Comparison of ENCODE assay signal across 14 cellular contexts in the genomic region with DNA sequence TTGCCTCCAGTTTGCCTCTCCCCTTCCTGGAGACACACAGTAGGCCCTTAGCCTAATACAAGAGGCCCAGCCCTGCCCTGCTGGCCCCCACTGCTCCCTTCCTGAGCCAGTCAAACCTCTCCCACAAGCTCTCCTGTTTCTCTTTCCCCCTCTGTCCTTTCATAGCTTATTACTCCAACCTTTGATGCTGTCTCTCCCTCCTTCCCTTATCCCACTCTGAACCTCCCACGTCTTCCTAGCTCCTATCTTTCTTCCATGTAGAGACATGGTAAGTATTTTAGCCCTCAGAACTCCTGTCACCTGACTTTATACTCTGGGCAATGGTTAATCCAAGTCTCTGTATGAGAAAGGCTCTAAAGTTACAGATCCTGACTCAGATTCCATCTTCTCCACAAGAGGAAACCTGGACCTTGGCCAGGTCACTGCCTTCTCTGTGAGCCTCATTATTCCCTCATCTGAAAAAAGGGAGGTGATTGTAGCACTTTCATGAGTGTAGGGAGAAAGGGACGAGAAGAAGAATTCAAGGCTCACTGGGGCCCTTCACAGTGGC. TPM values are rescaled to one million over a fixed set of nuclear protein-coding genes. Genes with fewer than 3 reads are reported as not detected.
DNase-seq lines count a peak whose midpoint lies in the region; ATAC-seq and TF ChIP-seq lines count a peak whose summit lies in the region.
"Had no signal": no experiment of that assay in that cellular context is flagged by ENCODE, and none has a peak within 500 bp of the region (broad histone marks: within the 10 kb centered on the region; RNA-seq: fewer than 3 reads in every experiment).

No MANE protein-coding gene starts in this region.

- H3K4me3 Mint-ChIP-seq in activated CD4-positive, alpha-beta T cell treated with anti-CD3 and anti-CD28 coated beads, Interleukin-2, amount 10 ng/mL, durations not matched to agents 24 days and 14 days, result no peak overlapping the region
- H3K4me3 Mint-ChIP-seq in T-helper 17 cell, result peak overlapping the region; percentile 21
- H3K4me3 Mint-ChIP-seq in progenitor cell of endocrine pancreas (ENCODE audit: low read depth), result no peak overlapping the region

- no peaks in the 10 kb centered on the region for H3K9me3 Mint-ChIP-seq in activated CD4-positive, alpha-beta T cell treated with anti-CD3 and anti-CD28 coated beads, Interleukin-2, amount 10 ng/mL, durations not matched to agents 24 days and 14 days
- no peaks in the 10 kb centered on the region for H3K9me3 Mint-ChIP-seq in progenitor cell of endocrine pancreas (ENCODE audit: low read depth)

- no peak for DNase-seq in activated CD4-positive, alpha-beta T cell treated with anti-CD3 and anti-CD28 coated beads, Interleukin-2, amount 10 ng/mL, durations not matched to agents 24 days and 14 days
- no peak for DNase-seq in activated CD4-positive, alpha-beta T cell treated with anti-CD3 and anti-CD28 coated beads for 48 hours
- DNase-seq in T-helper 17 cell (no peak), epithelial cell of proximal tubule (ENCODE audit: low read depth) (peak; percentile 75), progenitor cell of endocrine pancreas (ENCODE audit: low spot score, unreplicated experiment) (no peak), DMS 273 (lab: John Stamatoyannopoulos, UW; ENCODE audit: unreplicated experiment) (no peak), Ammon's horn (ENCODE audit: low spot score) (no peak)
- DNase-seq: activated CD8-positive, alpha-beta memory T cell treated with anti-CD3 and anti-CD28 coated beads for 24 hours; NCI-H526 treated with DMSO at 0.1 percent for 48 hours; stimulated activated CD4-positive, alpha-beta T cell treated with anti-CD3 and anti-CD28 coated beads, Interleukin-4, amount 100 ng/mL, for 24 hours had no signal

- peaks cover 54% of the 10 kb centered on the region for H3K36me3 Mint-ChIP-seq in activated CD4-positive, alpha-beta T cell treated with anti-CD3 and anti-CD28 coated beads, Interleukin-2, amount 10 ng/mL, durations not matched to agents 24 days and 14 days (ENCODE audit: low read depth)
- peaks cover 6% of the 10 kb centered on the region for H3K36me3 Mint-ChIP-seq in T-helper 17 cell (ENCODE audit: low read depth)
- peaks cover 24% of the 10 kb centered on the region for H3K36me3 Mint-ChIP-seq in progenitor cell of endocrine pancreas (ENCODE audit: insufficient read depth)

- ATAC-seq in T-helper 17 cell (no peak), GM18511 (IDR thresholded peaks at IDR 0.05; ENCODE audit: unreplicated experiment) (no peak)

- peak overlapping the region; percentile 16 for H3K27ac Mint-ChIP-seq in activated CD4-positive, alpha-beta T cell treated with anti-CD3 and anti-CD28 coated beads, Interleukin-2, amount 10 ng/mL, durations not matched to agents 24 days and 14 days
- H3K27ac Mint-ChIP-seq in T-helper 17 cell (peak overlapping the region; percentile 84), progenitor cell of endocrine pancreas (peak overlapping the region; percentile 1)

- intact Hi-C loops in activated CD4-positive, alpha-beta T cell treated with anti-CD3 and anti-CD28 coated beads, Interleukin-2, amount 10 ng/mL, durations not matched to agents 24 days and 14 days (cut with micrococcal nuclease), result loop anchor here (10.0 kb wide), 2 partner anchors 115 to 945 kb away; a partner anchor contains a TSS

- no peak overlapping the region for H3K4me3 ChIP-seq in epithelial cell of proximal tubule (ENCODE audit: low read depth, low read length)
- H3K4me3 ChIP-seq: A549, cardiac muscle cell, SK-N-MC had no signal

- TF ChIP-seq CTCF in epithelial cell of proximal tubule (conservative IDR thresholded peaks at IDR 0.05; ENCODE audit: low read depth, low read length) (no peak), progenitor cell of endocrine pancreas (IDR thresholded peaks at IDR 0.05; ENCODE audit: unreplicated experiment) (no peak)

- no peaks in the 10 kb centered on the region for H3K9me3 ChIP-seq in T-helper 17 cell (ENCODE audit: control insufficient read depth, low read length, poor library complexity, severe bottlenecking)
- H3K9me3 ChIP-seq: A549 had no signal

- no peaks in the 10 kb centered on the region for H3K27me3 Mint-ChIP-seq in activated CD4-positive, alpha-beta T cell treated with anti-CD3 and anti-CD28 coated beads, Interleukin-2, amount 10 ng/mL, durations not matched to agents 24 days and 14 days
- H3K27me3 Mint-ChIP-seq in T-helper 17 cell (no peaks in the 10 kb centered on the region), progenitor cell of endocrine pancreas (no peaks in the 10 kb centered on the region)

- peaks cover 36% of the 10 kb centered on the region for H3K4me1 Mint-ChIP-seq in activated CD4-positive, alpha-beta T cell treated with anti-CD3 and anti-CD28 coated beads, Interleukin-2, amount 10 ng/mL, durations not matched to agents 24 days and 14 days
- peaks cover 24% of the 10 kb centered on the region for H3K4me1 Mint-ChIP-seq in T-helper 17 cell
- peaks cover 14% of the 10 kb centered on the region for H3K4me1 Mint-ChIP-seq in progenitor cell of endocrine pancreas (ENCODE audit: low read depth)

RNA-seq across cellular contexts. Expression of a gene that starts 6.7 kb away (rescaled TPM):
- total RNA-seq in activated CD4-positive, alpha-beta T cell treated with anti-CD3 and anti-CD28 coated beads, Interleukin-2, amount 10 ng/mL, durations not matched to agents 24 days and 14 days, result 55.2 and 55.7 TPM in 2 replicates
- total RNA-seq in T-helper 17 cell (10 to 100 TPM; 32.8 to 38.5 TPM), epithelial cell of proximal tubule (13.4 and 22.0 TPM in 2 replicates), progenitor cell of endocrine pancreas (121 and 140 TPM in 2 replicates)

RNA-seq across cellular contexts. Expression of a gene that starts 25.5 kb away (rescaled TPM):
- 114 and 122 TPM in 2 replicates for total RNA-seq in activated CD4-positive, alpha-beta T cell treated with anti-CD3 and anti-CD28 coated beads, Interleukin-2, amount 10 ng/mL, durations not matched to agents 24 days and 14 days
- total RNA-seq in T-helper 17 cell (10 to 100 TPM; 66.3 to 71.0 TPM), epithelial cell of proximal tubule (142 and 190 TPM in 2 replicates), progenitor cell of endocrine pancreas (58.8 and 59.6 TPM in 2 replicates)

RNA-seq across cellular contexts. Expression of a gene that starts 38.8 kb away (rescaled TPM):
- 0.14 and 0.33 TPM in 2 replicates for total RNA-seq in activated CD4-positive, alpha-beta T cell treated with anti-CD3 and anti-CD28 coated beads, Interleukin-2, amount 10 ng/mL, durations not matched to agents 24 days and 14 days
- total RNA-seq in T-helper 17 cell (100 to 1,000 TPM in 1 of 2 donors, 1 to 10 TPM in 1; 3.4 to 125 TPM), epithelial cell of proximal tubule (31.7 and 39.4 TPM in 2 replicates), progenitor cell of endocrine pancreas (31.0 and 46.0 TPM in 2 replicates)

Comparison
In these comparisons a context has a peak if more than half of its experiments do, and no peak if none do; other contexts are left out.
1. H3K27ac Mint-ChIP-seq: peak in every context shown above with its lines; median percentile 84 in T-helper 17 cell; 16 in activated CD4-positive, alpha-beta T cell treated with anti-CD3 and anti-CD28 coated beads, Interleukin-2, amount 10 ng/mL, durations not matched to agents 24 days and 14 days; 1 in progenitor cell of endocrine pancreas.